In genomic region chr18:69359768-69360167, GRCh38 we compare ENCODE assay signal across 1 cellular context. TPM values are rescaled to one million over a fixed set of nuclear protein-coding genes. Genes with fewer than 3 reads are reported as not detected.
"Had no signal": no experiment of that assay in that cellular context is flagged by ENCODE, and none has a peak within 500 bp of the region (broad histone marks: within the 10 kb centered on the region; RNA-seq: fewer than 3 reads in every experiment).

No MANE protein-coding gene starts in this region.

RNA-seq across cellular contexts. Expression of gene DOK6, which starts 40.9 kb away (rescaled TPM):
- total RNA-seq: HFFc6 had no signal
